Comparison of ENCODE assay signal across 8 cellular contexts in genomic region chr19:18322759-18323460, GRCh38. TPM values are rescaled to one million over a fixed set of nuclear protein-coding genes. Genes with fewer than 3 reads are reported as not detected.
DNase-seq lines count a peak whose midpoint lies in the region; ATAC-seq, FAIRE-seq and TF ChIP-seq lines count a peak whose summit lies in the region.

Gene LSM4, minus strand, starts transcription at chr19:18323076. Its CDS starts 56 bp downstream, at chr19:18323020.

- peak within 1 kb of the TSS; percentile 77 for H3K9ac ChIP-seq in smooth muscle cell (ENCODE audit: low read depth)

- H3K4me3 ChIP-seq in AG09309 (ENCODE audit: control insufficient read depth, low read depth, low read length) = peak within 1 kb of the TSS; percentile 79
- H3K4me3 ChIP-seq in WI38 (ENCODE audit: low read depth, low read length) = peak within 1 kb of the TSS; percentile 83
- H3K4me3 ChIP-seq in bronchial epithelial cell (ENCODE audit: low read depth, low read length) = peak within 1 kb of the TSS; percentile 58
- H3K4me3 ChIP-seq in smooth muscle cell = peak within 1 kb of the TSS; percentile 63

- peaks cover 22% of the 10 kb centered on the region for H3K4me1 ChIP-seq in smooth muscle cell (ENCODE audit: low read depth)

- peak; percentile 37 for TF ChIP-seq CTCF in AG09309 (IDR thresholded peaks at IDR 0.05; ENCODE audit: control insufficient read depth, insufficient read depth, low read depth, low read length, missing control alignments)
- TF ChIP-seq CTCF in WI38 (IDR thresholded peaks at IDR 0.05; ENCODE audit: low read depth, low read length) = no peak
- TF ChIP-seq CTCF in bronchial epithelial cell (IDR thresholded peaks at IDR 0.05; ENCODE audit: insufficient read depth, low read length, severe bottlenecking) = peak; percentile 74
- peak; percentile 6 for TF ChIP-seq CTCF in smooth muscle cell (IDR thresholded peaks at IDR 0.05; ENCODE audit: borderline replicate concordance, insufficient read depth, poor library complexity, severe bottlenecking)

- no peaks in the 10 kb centered on the region for H3K9me3 ChIP-seq in smooth muscle cell (replicated peaks; ENCODE audit: low read depth)

- peak within 1 kb of the TSS; percentile 85 for H3K27ac ChIP-seq in smooth muscle cell (ENCODE audit: low read depth)

- ATAC-seq in GM18909 (IDR thresholded peaks at IDR 0.05; ENCODE audit: poor library complexity, unreplicated experiment) (peak; percentile 92), HG03175 (IDR thresholded peaks at IDR 0.05; ENCODE audit: unreplicated experiment) (peak; percentile 92)

- no peaks in the 10 kb centered on the region for H4K20me1 ChIP-seq in smooth muscle cell (ENCODE audit: low read depth)

- H3K4me2 ChIP-seq in smooth muscle cell = peak within 1 kb of the TSS; percentile 97

- peaks cover 24% of the 10 kb centered on the region for H3F3A ChIP-seq in smooth muscle cell (ENCODE audit: low read depth)

- DNase-seq in AG09309 (ENCODE audit: low read depth) = peak; percentile 71
- DNase-seq in NCI-H2227 treated with DMSO at 0.1 percent for 48 hours (lab: John Stamatoyannopoulos, UW) = peak; percentile 96
- peak; percentile 92 for DNase-seq in bronchial epithelial cell (ENCODE audit: low read depth)
- DNase-seq in iPS-NIHi11 (ENCODE audit: low spot score) = peak; percentile 99
- DNase-seq in smooth muscle cell (lab: John Stamatoyannopoulos, UW; ENCODE audit: unreplicated experiment) = peak; percentile 91

- WGBS in smooth muscle cell (ENCODE audit: low lambda C conversion rate) = under 1% methylated on average over 68 of the region's 75 CpGs

- H2AFZ ChIP-seq in smooth muscle cell (ENCODE audit: low read depth) = peak within 1 kb of the TSS; percentile 90

- no peak for FAIRE-seq in bronchial epithelial cell (lab: Jason Lieb, UNC)

- H3K36me3 ChIP-seq in bronchial epithelial cell (ENCODE audit: control insufficient read depth, insufficient read depth, low read length) (peaks cover 1% of the 10 kb centered on the region), smooth muscle cell (ENCODE audit: low read depth) (no peaks in the 10 kb centered on the region)

- peaks cover 30% of the 10 kb centered on the region for H3K79me2 ChIP-seq in smooth muscle cell (ENCODE audit: low read depth)

- no peaks in the 10 kb centered on the region for H3K27me3 ChIP-seq in bronchial epithelial cell (ENCODE audit: control insufficient read depth, insufficient read depth, low read length)
- no peaks in the 10 kb centered on the region for H3K27me3 ChIP-seq in smooth muscle cell (ENCODE audit: low read depth)

RNA-seq across cellular contexts. Expression of gene LSM4, which starts in this region (rescaled TPM):
- total RNA-seq in bronchial epithelial cell = 208 and 260 TPM in 2 replicates
- 116 and 121 TPM in 2 replicates for total RNA-seq in smooth muscle cell
- 156 and 177 TPM in 2 replicates for polyA plus RNA-seq in smooth muscle cell

Comparison
In these comparisons a context has a peak if more than half of its experiments do, and no peak if none do; other contexts are left out.
1. Peak in every context shown above with its lines: DNase-seq, ATAC-seq, H3K4me3 ChIP-seq and H3K27ac ChIP-seq.